Comparison of ENCODE assay signal across 30 cellular contexts in the genomic region with DNA sequence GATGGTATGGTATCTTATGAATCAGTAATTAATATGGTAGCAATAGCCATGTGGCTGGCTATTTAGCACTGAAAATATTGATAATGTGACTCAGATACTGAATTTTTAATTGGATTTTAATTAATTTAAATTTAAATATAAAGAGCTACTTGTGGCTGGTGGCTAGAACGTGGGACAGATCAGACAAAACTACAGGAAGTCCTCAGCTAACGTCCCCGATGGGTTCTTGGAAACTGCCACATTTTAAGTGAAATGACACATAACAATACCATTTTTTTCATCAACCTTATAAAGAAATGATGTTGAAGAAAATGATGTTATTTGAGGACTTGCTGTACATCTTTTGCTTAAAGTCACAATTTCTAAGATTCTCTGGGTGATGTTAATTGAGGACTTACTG.
"Had no signal": no experiment of that assay in that cellular context is flagged by ENCODE, and none has a peak within 500 bp of the region (broad histone marks: within the 10 kb centered on the region; RNA-seq: fewer than 3 reads in every experiment).

No MANE protein-coding gene starts in this region.

- H3K4me2 ChIP-seq: neural progenitor cell, smooth muscle cell had no signal

- ATAC-seq: naive thymus-derived CD4-positive, alpha-beta T cell; psoas muscle; right cardiac atrium; stimulated activated memory B cell treated with anti-CD40 and anti-IgM and Interleukin-4, amounts not matched to agents 10 μg/mL and 1 μg/mL and 100 μg/mL, for 72 hours; stimulated activated naive CD8-positive, alpha-beta T cell treated with anti-CD3 and anti-CD28 coated beads, Interleukin-15, amount 100 ng/mL, for 72 hours; stimulated activated naive CD8-positive, alpha-beta T cell treated with anti-CD3 and anti-CD28 coated beads, Interleukin-15, Interleukin-2, amounts not matched to agents 100 U/mL and 50 U/mL, for 24 hours; upper lobe of right lung had no signal

- H3K27ac Mint-ChIP-seq: naive thymus-derived CD4-positive, alpha-beta T cell; nephron; neural progenitor cell; progenitor cell of endocrine pancreas; stimulated activated memory B cell treated with anti-CD40 and anti-IgM and Interleukin-4, amounts not matched to agents 10 μg/mL and 1 μg/mL and 100 μg/mL, for 72 hours; stimulated activated naive CD8-positive, alpha-beta T cell treated with anti-CD3 and anti-CD28 coated beads, Interleukin-15, amount 100 ng/mL, for 72 hours; type B pancreatic cell had no signal

- H3K9ac ChIP-seq: neural progenitor cell, parathyroid adenoma had no signal

- H3K27me3 ChIP-seq: neural progenitor cell, ovary, spleen, suprapubic skin, testis, tibial artery, transverse colon, upper lobe of right lung, uterus had no signal

- H3K36me3 ChIP-seq: neural progenitor cell, ovary, spleen, suprapubic skin, tibial artery, transverse colon, upper lobe of right lung, uterus had no signal

- H3K4me3 ChIP-seq: neural progenitor cell, ovary, psoas muscle, skin epidermis, smooth muscle cell, spleen, suprapubic skin, testis, tibial artery, transverse colon, upper lobe of right lung, uterus had no signal

- H3K4me1 ChIP-seq: parathyroid adenoma, psoas muscle, spleen, suprapubic skin, testis, tibial artery, transverse colon, upper lobe of right lung, uterus had no signal

- H3K79me2 ChIP-seq: parathyroid adenoma had no signal

- H3K4me3 Mint-ChIP-seq: naive thymus-derived CD4-positive, alpha-beta T cell; nephron; neural progenitor cell; stimulated activated memory B cell treated with anti-CD40 and anti-IgM and Interleukin-4, amounts not matched to agents 10 μg/mL and 1 μg/mL and 100 μg/mL, for 72 hours; stimulated activated naive CD8-positive, alpha-beta T cell treated with anti-CD3 and anti-CD28 coated beads, Interleukin-15, amount 100 ng/mL, for 72 hours; type B pancreatic cell had no signal

- H3K36me3 Mint-ChIP-seq: naive thymus-derived CD4-positive, alpha-beta T cell; neural progenitor cell; stimulated activated memory B cell treated with anti-CD40 and anti-IgM and Interleukin-4, amounts not matched to agents 10 μg/mL and 1 μg/mL and 100 μg/mL, for 72 hours; type B pancreatic cell had no signal

- H3K4me1 Mint-ChIP-seq: nephron; stimulated activated memory B cell treated with anti-CD40 and anti-IgM and Interleukin-4, amounts not matched to agents 10 μg/mL and 1 μg/mL and 100 μg/mL, for 72 hours; stimulated activated naive CD8-positive, alpha-beta T cell treated with anti-CD3 and anti-CD28 coated beads, Interleukin-15, amount 100 ng/mL, for 72 hours had no signal

- H3K9me3 Mint-ChIP-seq: nephron, neural progenitor cell, type B pancreatic cell had no signal

- H3K27ac ChIP-seq: neural progenitor cell, ovary, parathyroid adenoma, psoas muscle, skin epidermis, spleen, suprapubic skin, testis, tibial artery, transverse colon, upper lobe of right lung, uterus had no signal

- H3K9me3 ChIP-seq: ovary, psoas muscle, spleen, suprapubic skin, testis, tibial artery, transverse colon, upper lobe of right lung, uterus had no signal

- H3K27me3 Mint-ChIP-seq: naive thymus-derived CD4-positive, alpha-beta T cell; progenitor cell of endocrine pancreas; stimulated activated memory B cell treated with anti-CD40 and anti-IgM and Interleukin-4, amounts not matched to agents 10 μg/mL and 1 μg/mL and 100 μg/mL, for 72 hours; stimulated activated naive CD8-positive, alpha-beta T cell treated with anti-CD3 and anti-CD28 coated beads, Interleukin-15, amount 100 ng/mL, for 72 hours; type B pancreatic cell had no signal

- H2AFZ ChIP-seq: neural progenitor cell, parathyroid adenoma had no signal

- DNase-seq: naive thymus-derived CD4-positive, alpha-beta T cell; occipital lobe; ovary; posterior cingulate gyrus; psoas muscle; right cardiac atrium; spleen; stimulated activated CD4-positive, alpha-beta T cell treated with anti-CD3 and anti-CD28 coated beads, Interleukin-12 subunit alpha, Interleukin-12 subunit beta, amount 100 ng/mL, for 4 hours; stimulated activated CD4-positive, alpha-beta T cell treated with anti-CD3 and anti-CD28 coated beads, Interleukin-1b, Interleukin-23, amount 100 ng/mL, for 48 hours; stimulated activated CD4-positive, alpha-beta T cell treated with anti-CD3 and anti-CD28 coated beads, Interleukin-4, amount 100 ng/mL, for 1 hour; stimulated activated CD4-positive, alpha-beta T cell treated with anti-CD3 and anti-CD28 coated beads, Interleukin-4, amount 100 ng/mL, for 4 hours; stimulated activated CD8-positive, alpha-beta memory T cell treated with anti-CD3 and anti-CD28 coated beads, Interleukin-4, amount 100 ng/mL, for 48 hours; stimulated activated naive CD4-positive, alpha-beta T cell; stimulated activated naive CD8-positive, alpha-beta T cell treated with anti-CD3 and anti-CD28 coated beads, Interleukin-15, amount 100 ng/mL, for 72 hours; stimulated activated naive CD8-positive, alpha-beta T cell treated with anti-CD3 and anti-CD28 coated beads, Interleukin-15, Interleukin-2, amounts not matched to agents 100 U/mL and 50 U/mL, for 24 hours; substantia nigra; testis; tibial artery; transverse colon; upper lobe of right lung; uterus had no signal
